Comparison of ENCODE assay signal across 9 cellular contexts in genomic region chr11:19117760-19118097, GRCh38. TPM values are rescaled to one million over a fixed set of nuclear protein-coding genes. Genes with fewer than 3 reads are reported as not detected.
A peak's percentile ranks its signal among the peaks of the same experiment; 100 is the strongest.
DNase-seq lines count a peak whose midpoint lies in the region; ATAC-seq and TF ChIP-seq lines count a peak whose summit lies in the region.
"Had no signal": no experiment of that assay in that cellular context is flagged by ENCODE, and none has a peak within 500 bp of the region (broad histone marks: within the 10 kb centered on the region; RNA-seq: fewer than 3 reads in every experiment).

No MANE protein-coding gene starts in this region.

- H2AFZ ChIP-seq in fibroblast of lung (ENCODE audit: low read length) (peak overlapping the region; percentile 84), trophoblast cell (ENCODE audit: insufficient read depth, low read length, poor library complexity) (peak overlapping the region; percentile 98)

- H3K79me2 ChIP-seq in fibroblast of lung (ENCODE audit: control insufficient read depth, insufficient read depth, low read length), result no peaks in the 10 kb centered on the region
- H3K79me2 ChIP-seq in trophoblast cell (ENCODE audit: control insufficient read depth, insufficient read depth, low read length, poor library complexity), result peaks cover 3% of the 10 kb centered on the region

- no peak overlapping the region for H3K14ac ChIP-seq in trophoblast cell (ENCODE audit: low read length)

- peak overlapping the region; percentile 87 for H4K91ac ChIP-seq in trophoblast cell (ENCODE audit: low read depth, low read length)

- H4K8ac ChIP-seq in trophoblast cell (ENCODE audit: low read depth, low read length), result no peak overlapping the region

- WGBS in trophoblast cell (ENCODE audit: extremely low coverage, insufficient coverage, insufficient read length), result no CpG with 5 or more reads among the region's 7 CpGs

- H3K79me1 ChIP-seq in trophoblast cell (ENCODE audit: low read length), result peaks cover 2% of the 10 kb centered on the region

- H3K18ac ChIP-seq in trophoblast cell (ENCODE audit: low read length), result peak overlapping the region; percentile 87

- H3K27me3 ChIP-seq in SJSA1 (replicated peaks), result no peaks in the 10 kb centered on the region; the same call in 1 of the 2 replicates
- peaks cover 5% of the 10 kb centered on the region for H3K27me3 ChIP-seq in fibroblast of lung (ENCODE audit: control insufficient read depth, insufficient read depth, low read length)
- H3K27me3 ChIP-seq in trophoblast cell (ENCODE audit: insufficient read depth, low read length), result no peaks in the 10 kb centered on the region

- peak overlapping the region; percentile 52 for H3K4ac ChIP-seq in trophoblast cell (ENCODE audit: low read depth, low read length)

- H3K9ac ChIP-seq in fibroblast of lung (ENCODE audit: insufficient read depth, low read length) (peak overlapping the region; percentile 73), trophoblast cell (ENCODE audit: low read length) (no peak overlapping the region)

- no peak overlapping the region for H3K23ac ChIP-seq in trophoblast cell (ENCODE audit: low read length)

- peak overlapping the region; percentile 81 for H4K12ac ChIP-seq in trophoblast cell (ENCODE audit: low read depth, low read length)

- no peaks in the 10 kb centered on the region for H4K20me1 ChIP-seq in fibroblast of lung (ENCODE audit: control insufficient read depth, extremely low read depth, insufficient read depth, low read length)

- TF ChIP-seq POLR2A in GM18505 (IDR thresholded peaks at IDR 0.05; ENCODE audit: borderline replicate concordance, extremely low read depth, insufficient read depth, insufficient read length), result no peak

- peak overlapping the region; percentile 94 for H3K4me2 ChIP-seq in fibroblast of lung (ENCODE audit: extremely low read depth, insufficient read depth, low read length)
- H3K4me2 ChIP-seq in trophoblast cell (ENCODE audit: low read length), result peak overlapping the region; percentile 97

- no peak overlapping the region for H2BK5ac ChIP-seq in trophoblast cell (ENCODE audit: low read depth, low read length, poor library complexity)

- no peak overlapping the region for H2AK5ac ChIP-seq in trophoblast cell (ENCODE audit: low read length)

- H3K4me1 ChIP-seq in SJSA1 (replicated peaks) (no peaks in the 10 kb centered on the region; the same call in 1 of the 2 replicates), fibroblast of lung (ENCODE audit: control insufficient read depth, extremely low read depth, insufficient read depth, low read length) (no peaks in the 10 kb centered on the region), trophoblast cell (ENCODE audit: control insufficient read depth in 1 of 2, insufficient read depth in 2 of 2, low read length in 2 of 2) (no peaks in the 10 kb centered on the region)

- no peak overlapping the region for H2BK12ac ChIP-seq in trophoblast cell (ENCODE audit: low read length)

- no peaks in the 10 kb centered on the region for H3K9me3 ChIP-seq in SJSA1 (replicated peaks)
- no peaks in the 10 kb centered on the region for H3K9me3 ChIP-seq in fibroblast of lung (ENCODE audit: control insufficient read depth, insufficient read depth, low read depth, low read length)
- H3K9me3 ChIP-seq in trophoblast cell (ENCODE audit: insufficient read depth, low read depth, low read length), result no peaks in the 10 kb centered on the region

- no peak overlapping the region for H2BK120ac ChIP-seq in trophoblast cell (ENCODE audit: insufficient read depth, low read length, poor library complexity)

- DNase-seq in SJSA1 (ENCODE audit: low read depth in 1 of 2, low spot score in 2 of 2) (no peak), fibroblast of lung (ENCODE audit: low read depth in 2 of 2) (peak in 1 of 2 donors; percentile 14), trophoblast cell (no peak), HCEC 1CT (no peak), SKM-1 treated with dmso at 0.1 percent for 144 hours (lab: John Stamatoyannopoulos, UW; ENCODE audit: unreplicated experiment) (no peak)

- H3K27ac ChIP-seq in SJSA1 (no peak overlapping the region), fibroblast of lung (ENCODE audit: insufficient read depth, low read length) (no peak overlapping the region), trophoblast cell (ENCODE audit: low read depth, low read length) (peak overlapping the region; percentile 82)

- ATAC-seq in GM18505 (IDR thresholded peaks at IDR 0.05; ENCODE audit: unreplicated experiment) (no peak), GM21717 (IDR thresholded peaks at IDR 0.05; ENCODE audit: unreplicated experiment) (no peak)

- no peak for TF ChIP-seq CTCF in fibroblast of lung (conservative IDR thresholded peaks at IDR 0.05 in 1 of 2, IDR thresholded peaks at IDR 0.05 in 1 of 2; ENCODE audit: low read depth in 1 of 2, low read length in 2 of 2)

- H3K36me3 ChIP-seq in SJSA1, result no peaks in the 10 kb centered on the region
- H3K36me3 ChIP-seq in fibroblast of lung (ENCODE audit: control insufficient read depth, insufficient read depth, low read length), result no peaks in the 10 kb centered on the region
- no peaks in the 10 kb centered on the region for H3K36me3 ChIP-seq in trophoblast cell (ENCODE audit: control insufficient read depth in 1 of 2, insufficient read depth in 2 of 2, low read length in 2 of 2)

- peak overlapping the region; percentile 90 for H3K4me3 ChIP-seq in GM08714 (ENCODE audit: low read length)
- peak overlapping the region; percentile 71 for H3K4me3 ChIP-seq in SJSA1
- peak overlapping the region; percentile 47 to 97 (median 90) for H3K4me3 ChIP-seq in fibroblast of lung (replicated peaks in 1 of 4; ENCODE audit: control extremely low read depth in 1 of 4, insufficient read depth in 1 of 4, low read depth in 3 of 4, low read length in 4 of 4)
- H3K4me3 ChIP-seq in trophoblast cell (ENCODE audit: low read depth, low read length), result peak overlapping the region; percentile 93

RNA-seq across cellular contexts. Expression of gene ZDHHC13, which starts 0.8 kb away (rescaled TPM):
- 13.2 and 18.5 TPM in 2 replicates for total RNA-seq in SJSA1 (2014; rRNA removed; shearing (Covaris generic))
- total RNA-seq in fibroblast of lung, result 10.0 and 11.1 TPM in 2 replicates
- polyA plus RNA-seq in fibroblast of lung, result 11.0 and 16.1 TPM in 2 replicates
- 6.1 and 6.6 TPM in 2 replicates for polyA plus RNA-seq in fibroblast of lung (2012)
- polyA minus RNA-seq in fibroblast of lung (ENCODE audit: low replicate concordance), result 1.1 and 1.9 TPM in 2 replicates
- polyA plus RNA-seq in trophoblast cell (2013), result 16.5 and 17.6 TPM in 2 replicates

RNA-seq across cellular contexts. Expression of gene MRGPRX2, which starts 57.2 kb away (rescaled TPM):
- total RNA-seq in SJSA1 (2014; rRNA removed; shearing (Covaris generic)), result not detected in 2 replicates
- total RNA-seq in fibroblast of lung, result not detected in 2 replicates
- not detected in 2 replicates for polyA plus RNA-seq in fibroblast of lung
- polyA plus RNA-seq in fibroblast of lung (2012), result not detected in 2 replicates
- polyA minus RNA-seq in fibroblast of lung (ENCODE audit: low replicate concordance), result not detected in 2 replicates
- 1.4 TPM in 2 replicates for polyA plus RNA-seq in trophoblast cell (2013)
- total RNA-seq: dermis microvascular lymphatic vessel endothelial cell had no signal
